Comparison of ENCODE assay signal across 17 cellular contexts in the genomic region with DNA sequence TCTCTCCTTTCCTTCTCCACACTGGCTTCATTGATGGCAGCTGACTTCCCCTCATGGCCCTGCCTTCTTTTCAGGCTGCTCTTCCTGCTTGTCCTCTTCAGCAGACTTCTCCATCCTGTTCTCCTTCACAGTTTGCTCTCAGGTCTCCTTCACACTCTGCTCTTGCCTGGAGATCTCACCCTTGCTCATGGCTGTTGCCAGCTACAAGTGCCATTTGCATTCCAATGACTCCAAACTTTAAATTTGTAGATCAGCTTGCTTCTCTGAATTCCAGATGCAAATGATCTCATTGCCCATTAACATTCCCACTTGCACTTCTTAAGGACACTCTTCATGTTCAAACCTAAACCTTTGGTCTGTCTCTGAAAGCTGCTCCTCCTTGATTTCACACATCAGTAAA.
"Had no signal": no experiment of that assay in that cellular context is flagged by ENCODE, and none has a peak within 500 bp of the region (broad histone marks: within the 10 kb centered on the region; RNA-seq: fewer than 3 reads in every experiment).

No MANE protein-coding gene starts in this region.

- H2AFZ ChIP-seq: neural progenitor cell had no signal

- H3K27me3 ChIP-seq: foreskin keratinocyte, neural progenitor cell, right lobe of liver, stomach, testis, upper lobe of left lung had no signal

- H3K27ac ChIP-seq: foreskin keratinocyte, lower lobe of right lung, neural progenitor cell, psoas muscle, right lobe of liver, stomach, testis, upper lobe of left lung had no signal

- H3K36me3 ChIP-seq: lower lobe of right lung, neural progenitor cell, right lobe of liver, stomach, upper lobe of left lung had no signal

- H3K27ac Mint-ChIP-seq: activated naive CD8-positive, alpha-beta T cell treated with anti-CD3 and anti-CD28 coated beads, Interleukin-2, amount 50 U/mL, for 24 hours; activated T-helper 17 cell treated with anti-CD3 and anti-CD28 coated beads, Interleukin-2, amount 50 U/mL, for 72 hours; neural progenitor cell had no signal

- H3K4me1 ChIP-seq: lower lobe of right lung, neural progenitor cell, right lobe of liver, stomach, testis had no signal

- H3K4me3 ChIP-seq: lower lobe of right lung, neural progenitor cell, psoas muscle, right lobe of liver, stomach, testis, upper lobe of left lung had no signal

- H3K4me1 Mint-ChIP-seq: activated T-helper 17 cell treated with anti-CD3 and anti-CD28 coated beads, Interleukin-2, amount 50 U/mL, for 72 hours; neural progenitor cell had no signal

- H3K4me3 Mint-ChIP-seq: activated naive CD8-positive, alpha-beta T cell treated with anti-CD3 and anti-CD28 coated beads, Interleukin-2, amount 50 U/mL, for 24 hours; activated T-helper 17 cell treated with anti-CD3 and anti-CD28 coated beads, Interleukin-2, amount 50 U/mL, for 72 hours; neural progenitor cell had no signal

- H3K9me3 ChIP-seq: lower lobe of right lung, psoas muscle, right lobe of liver, testis, upper lobe of left lung had no signal

- H3K4me2 ChIP-seq: neural progenitor cell had no signal

- ATAC-seq: activated naive CD8-positive, alpha-beta T cell treated with anti-CD3 and anti-CD28 coated beads, Interleukin-2, amount 50 U/mL, for 24 hours; activated T-helper 17 cell treated with anti-CD3 and anti-CD28 coated beads, Interleukin-2, amount 50 U/mL, for 72 hours; foreskin keratinocyte; left cardiac atrium; lower lobe of right lung; psoas muscle; right lobe of liver had no signal

- DNase-seq: activated CD4-positive, CD25-positive, alpha-beta regulatory T cell treated with anti-CD3 and anti-CD28 coated beads, Interleukin-2, amount 50 U/mL, for 72 hours; activated naive CD4-positive, alpha-beta T cell treated with Interleukin-2 at 50 U/mL for 16 hours; activated naive CD8-positive, alpha-beta T cell treated with anti-CD3 and anti-CD28 coated beads, Interleukin-2, amount 50 U/mL, for 24 hours; aorta; cortex of kidney; effector CD8-positive, alpha-beta T cell; foreskin keratinocyte; glutamatergic neuron; left cardiac atrium; lower lobe of right lung; psoas muscle; right lobe of liver; stomach; testis; upper lobe of left lung had no signal

- H3K9ac ChIP-seq: neural progenitor cell had no signal
